8 cellular contexts compared by ENCODE assay signal in genomic region chr1:112358798-112359408, GRCh38. TPM values are rescaled to one million over a fixed set of nuclear protein-coding genes. Genes with fewer than 3 reads are reported as not detected.
DNase-seq lines count a peak whose midpoint lies in the region; ATAC-seq and TF ChIP-seq lines count a peak whose summit lies in the region.

No MANE protein-coding gene starts in this region.

- H3K4me3 ChIP-seq in cardiac fibroblast (replicated peaks in 1 of 2; ENCODE audit: low read depth in 2 of 2, low read length in 2 of 2), result no peak overlapping the region

- H3K27me3 ChIP-seq in layer of hippocampus (ENCODE audit: control insufficient read depth, insufficient read depth, low read length), result no peaks in the 10 kb centered on the region

- DNase-seq in activated T-cell treated with anti-CD3 and anti-CD28 coated beads for 1 hour (ENCODE audit: low read depth), result peak; percentile 16
- no peak for DNase-seq in activated T-cell treated with anti-CD3 and anti-CD28 coated beads for 4 hours
- DNase-seq in HT1080 (ENCODE audit: low read depth), result peak; percentile 45
- peak; percentile 25 for DNase-seq in SW480 (ENCODE audit: low spot score)
- DNase-seq in cardiac fibroblast (ENCODE audit: low read depth in 2 of 2), result peak; percentile 73 to 83
- peak; percentile 5 to 16 (median 14) for DNase-seq in stimulated activated CD4-positive, alpha-beta T cell treated with anti-CD3 and anti-CD28 coated beads, Interleukin-12 subunit alpha, Interleukin-12 subunit beta, amount 100 ng/mL, for 48 hours (ENCODE audit: low read depth in 2 of 3, low spot score in 1 of 3)

- TF ChIP-seq POLR2A in GM18505 (IDR thresholded peaks at IDR 0.05; ENCODE audit: borderline replicate concordance, extremely low read depth, insufficient read depth, insufficient read length), result no peak

- TF ChIP-seq CTCF in cardiac fibroblast (IDR thresholded peaks at IDR 0.05; ENCODE audit: low read depth, low read length), result peak; percentile 84

- H3K27ac ChIP-seq in layer of hippocampus (ENCODE audit: low read depth, low read length), result peak overlapping the region; percentile 71

- no peak for ATAC-seq in GM18505 (IDR thresholded peaks at IDR 0.05; ENCODE audit: unreplicated experiment)

RNA-seq across cellular contexts. Expression of gene CTTNBP2NL, which starts 37.1 kb away (rescaled TPM):
- total RNA-seq in HT1080 (2014; rRNA removed; shearing (Covaris generic)), result 8.2 and 8.6 TPM in 2 replicates
- polyA plus RNA-seq in HT1080 (2015; cell fraction: cytosol; rRNA removed), result 15.0 and 17.1 TPM in 2 replicates
- 25.4 and 26.0 TPM in 2 replicates for polyA plus RNA-seq in HT1080 (2015; cell fraction: nucleus; rRNA removed)
